ENCODE assay signal across 1 cellular context in genomic region chr2:231947694-231948093, GRCh38.
A peak's percentile ranks its signal among the peaks of the same experiment; 100 is the strongest.
TF ChIP-seq lines count a peak whose summit lies in the region.

No MANE protein-coding gene starts in this region.

TF ChIP-seq in HepG2, 621 proteins besides CTCF, POLR2A, EP300 and RAD21 (continued from another document):
- TF ChIP-seq, protein P1, sequence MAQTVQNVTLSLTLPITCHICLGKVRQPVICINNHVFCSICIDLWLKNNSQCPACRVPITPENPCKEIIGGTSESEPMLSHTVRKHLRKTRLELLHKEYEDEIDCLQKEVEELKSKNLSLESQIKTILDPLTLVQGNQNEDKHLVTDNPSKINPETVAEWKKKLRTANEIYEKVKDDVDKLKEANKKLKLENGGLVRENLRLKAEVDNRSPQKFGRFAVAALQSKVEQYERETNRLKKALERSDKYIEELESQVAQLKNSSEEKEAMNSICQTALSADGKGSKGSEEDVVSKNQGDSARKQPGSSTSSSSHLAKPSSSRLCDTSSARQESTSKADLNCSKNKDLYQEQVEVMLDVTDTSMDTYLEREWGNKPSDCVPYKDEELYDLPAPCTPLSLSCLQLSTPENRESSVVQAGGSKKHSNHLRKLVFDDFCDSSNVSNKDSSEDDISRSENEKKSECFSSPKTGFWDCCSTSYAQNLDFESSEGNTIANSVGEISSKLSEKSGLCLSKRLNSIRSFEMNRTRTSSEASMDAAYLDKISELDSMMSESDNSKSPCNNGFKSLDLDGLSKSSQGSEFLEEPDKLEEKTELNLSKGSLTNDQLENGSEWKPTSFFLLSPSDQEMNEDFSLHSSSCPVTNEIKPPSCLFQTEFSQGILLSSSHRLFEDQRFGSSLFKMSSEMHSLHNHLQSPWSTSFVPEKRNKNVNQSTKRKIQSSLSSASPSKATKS (CRISPR knock-in tag; IDR thresholded peaks at IDR 0.05): no peak
- TF ChIP-seq SALL2 (CRISPR knock-in tag; IDR thresholded peaks at IDR 0.05) (no peak), ZFP36 (IDR thresholded peaks at IDR 0.05; ENCODE audit: borderline replicate concordance, low read depth, low read length, partially characterized antibody) (no peak), CEBPG (CRISPR knock-in tag; IDR thresholded peaks at IDR 0.05) (no peak)
- TF ChIP-seq, protein P2, sequence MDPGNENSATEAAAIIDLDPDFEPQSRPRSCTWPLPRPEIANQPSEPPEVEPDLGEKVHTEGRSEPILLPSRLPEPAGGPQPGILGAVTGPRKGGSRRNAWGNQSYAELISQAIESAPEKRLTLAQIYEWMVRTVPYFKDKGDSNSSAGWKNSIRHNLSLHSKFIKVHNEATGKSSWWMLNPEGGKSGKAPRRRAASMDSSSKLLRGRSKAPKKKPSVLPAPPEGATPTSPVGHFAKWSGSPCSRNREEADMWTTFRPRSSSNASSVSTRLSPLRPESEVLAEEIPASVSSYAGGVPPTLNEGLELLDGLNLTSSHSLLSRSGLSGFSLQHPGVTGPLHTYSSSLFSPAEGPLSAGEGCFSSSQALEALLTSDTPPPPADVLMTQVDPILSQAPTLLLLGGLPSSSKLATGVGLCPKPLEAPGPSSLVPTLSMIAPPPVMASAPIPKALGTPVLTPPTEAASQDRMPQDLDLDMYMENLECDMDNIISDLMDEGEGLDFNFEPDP (CRISPR knock-in tag; conservative IDR thresholded peaks at IDR 0.05): 0 out of 2 replicates have a peak, but pooled peaks have one; percentile 20
